In the genomic region with DNA sequence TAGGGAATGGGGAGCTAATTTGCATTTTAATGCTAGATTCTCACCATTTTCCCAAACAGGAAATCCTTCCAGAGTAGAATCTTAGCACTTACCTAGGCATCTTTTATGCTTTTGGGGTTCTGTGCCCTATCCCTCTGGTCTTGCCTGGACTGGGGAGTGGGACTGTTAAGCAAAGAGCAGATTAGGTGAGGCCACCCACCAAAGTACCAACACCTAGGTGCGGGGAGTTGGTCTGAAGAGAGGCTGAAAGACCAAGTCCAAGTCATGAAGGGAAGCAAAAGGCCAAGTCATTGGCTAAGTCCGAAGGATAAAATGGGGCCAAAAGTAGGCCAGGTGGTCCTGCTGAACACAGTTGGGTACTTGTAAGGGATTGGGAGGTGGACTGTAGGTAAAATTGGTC, we compare ENCODE assay signal across 5 cellular contexts.
"Had no signal": no experiment of that assay in that cellular context is flagged by ENCODE, and none has a peak within 500 bp of the region (broad histone marks: within the 10 kb centered on the region; RNA-seq: fewer than 3 reads in every experiment).

No MANE protein-coding gene starts in this region.

- H3K4me3 Mint-ChIP-seq: H9, IgD-negative memory B cell had no signal

- H3K4me1 Mint-ChIP-seq: IgD-negative memory B cell had no signal

- DNase-seq: GOT3, H9, HCEC 1CT had no signal

- H3K9me3 Mint-ChIP-seq: H9 had no signal

- H3K27ac Mint-ChIP-seq: H9, IgD-negative memory B cell had no signal

- H3K36me3 Mint-ChIP-seq: IgD-negative memory B cell had no signal

- H3K27ac ChIP-seq: HL-60 had no signal
